In the genomic region with DNA sequence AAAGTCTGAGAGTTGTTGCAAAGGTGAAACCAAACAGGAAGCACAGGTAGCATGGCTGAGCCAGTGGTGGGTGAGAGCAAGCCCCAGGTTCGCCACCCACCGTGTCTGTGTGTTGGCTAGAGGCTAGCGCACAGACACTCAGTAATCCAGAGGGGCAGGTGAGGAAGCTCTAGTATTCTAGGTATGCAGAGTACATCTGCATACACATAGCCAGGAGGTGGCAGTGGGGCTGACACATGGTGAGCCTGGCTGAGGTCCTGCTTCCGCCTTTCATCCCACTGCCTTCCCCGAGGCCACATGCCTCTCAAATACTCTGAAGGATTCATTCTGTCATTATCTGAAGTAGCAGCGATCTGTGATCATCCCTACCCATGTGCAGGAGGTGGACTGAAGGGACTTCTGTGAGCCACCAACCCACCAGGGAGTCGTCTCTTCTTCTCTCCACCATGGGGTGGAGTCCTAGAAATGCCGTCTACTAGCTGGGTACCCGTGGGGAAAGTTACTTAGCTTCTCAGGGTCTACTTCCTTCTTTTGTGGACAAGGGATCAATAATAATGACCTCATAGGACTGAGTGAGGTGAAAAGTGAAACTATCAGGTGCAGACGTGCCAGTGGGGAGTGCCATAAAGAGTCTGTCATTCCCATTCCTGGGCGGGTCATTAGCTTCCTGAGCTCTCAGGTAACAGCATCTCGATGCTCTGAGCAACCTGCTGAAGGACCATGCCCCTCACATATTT, we compare ENCODE assay signal across 9 cellular contexts. TPM values are rescaled to one million over a fixed set of nuclear protein-coding genes. Genes with fewer than 3 reads are reported as not detected.
DNase-seq lines count a peak whose midpoint lies in the region; ATAC-seq and TF ChIP-seq lines count a peak whose summit lies in the region.
"Had no signal": no experiment of that assay in that cellular context is flagged by ENCODE, and none has a peak within 500 bp of the region (broad histone marks: within the 10 kb centered on the region; RNA-seq: fewer than 3 reads in every experiment).

No MANE protein-coding gene starts in this region.

- H3K4me3 ChIP-seq in NT2/D1 (ENCODE audit: insufficient read length, low read depth) (no peak overlapping the region), trophoblast cell (ENCODE audit: low read depth, low read length) (no peak overlapping the region), ovary (no peak overlapping the region)

- H2AK5ac ChIP-seq in trophoblast cell (ENCODE audit: low read length), result no peak overlapping the region

- H3K27ac Mint-ChIP-seq in T-helper 2 cell treated with Interferon-gamma antibody and Interleukin-4, amounts not matched to agents 5 μg/mL and 100 μg/mL, for 36 hours, result peak overlapping the region; percentile 72

- no peaks in the 10 kb centered on the region for H3K27me3 Mint-ChIP-seq in T-helper 2 cell treated with Interferon-gamma antibody and Interleukin-4, amounts not matched to agents 5 μg/mL and 100 μg/mL, for 36 hours (ENCODE audit: low read depth)

- H3K79me2 ChIP-seq in trophoblast cell (ENCODE audit: control insufficient read depth, insufficient read depth, low read length, poor library complexity), result no peaks in the 10 kb centered on the region

- peak overlapping the region; percentile 2 for H3K4me3 Mint-ChIP-seq in T-helper 2 cell treated with Interferon-gamma antibody and Interleukin-4, amounts not matched to agents 5 μg/mL and 100 μg/mL, for 36 hours

- DNase-seq in T-helper 2 cell treated with Interferon-gamma antibody and Interleukin-4, amounts not matched to agents 5 μg/mL and 100 μg/mL, for 36 hours (ENCODE audit: low spot score), result no peak
- DNase-seq in T-helper 2 cell (no peak), NT2/D1 (ENCODE audit: low read depth, low spot score) (peak; percentile 49), trophoblast cell (peak; percentile 93), kidney glomerular epithelial cell (lab: John Stamatoyannopoulos, UW) (no peak), ovary (no peak), AG20443 (ENCODE audit: low spot score) (no peak)
- DNase-seq: NCI-H1048 had no signal

- no peak overlapping the region for H3K4ac ChIP-seq in trophoblast cell (ENCODE audit: low read depth, low read length)

- H3K79me1 ChIP-seq in trophoblast cell (ENCODE audit: low read length), result no peaks in the 10 kb centered on the region

- no peak overlapping the region for H2BK5ac ChIP-seq in trophoblast cell (ENCODE audit: low read depth, low read length, poor library complexity)

- H3K4me1 ChIP-seq in NT2/D1 (ENCODE audit: insufficient read depth, insufficient read length) (peaks cover 9% of the 10 kb centered on the region), trophoblast cell (ENCODE audit: control insufficient read depth in 1 of 2, insufficient read depth in 2 of 2, low read length in 2 of 2) (peaks cover 10 to 18% of the 10 kb centered on the region in 2 experiments), ovary (ENCODE audit: insufficient read depth) (no peaks in the 10 kb centered on the region)

- intact Hi-C loops in ovary (cut with DNase I), result no loop called here

- no peak for TF ChIP-seq POLR2A in ovary (IDR thresholded peaks at IDR 0.05)

- no peak overlapping the region for H4K91ac ChIP-seq in trophoblast cell (ENCODE audit: low read depth, low read length)

- TF ChIP-seq CTCF in ovary (IDR thresholded peaks at IDR 0.05), result no peak

- no peak overlapping the region for H4K8ac ChIP-seq in trophoblast cell (ENCODE audit: low read depth, low read length)

- H3K14ac ChIP-seq in trophoblast cell (ENCODE audit: low read length), result no peak overlapping the region

- peak; percentile 76 for ATAC-seq in HG02678 (IDR thresholded peaks at IDR 0.05; ENCODE audit: unreplicated experiment)

- H3K9me3 ChIP-seq in NT2/D1 (ENCODE audit: insufficient read depth, low read length) (no peaks in the 10 kb centered on the region), trophoblast cell (ENCODE audit: insufficient read depth, low read depth, low read length) (peaks cover 5% of the 10 kb centered on the region), ovary (no peaks in the 10 kb centered on the region)

- no peak overlapping the region for H3K4me2 ChIP-seq in trophoblast cell (ENCODE audit: low read length)

- no peak overlapping the region for H2BK120ac ChIP-seq in trophoblast cell (ENCODE audit: insufficient read depth, low read length, poor library complexity)

- H3K36me3 ChIP-seq in NT2/D1 (ENCODE audit: insufficient read depth, insufficient read length, low read length) (peaks cover 36% of the 10 kb centered on the region), trophoblast cell (ENCODE audit: control insufficient read depth in 1 of 2, insufficient read depth in 2 of 2, low read length in 2 of 2) (peaks cover 28 to 37% of the 10 kb centered on the region in 2 experiments), ovary (no peaks in the 10 kb centered on the region)

- H2BK12ac ChIP-seq in trophoblast cell (ENCODE audit: low read length), result no peak overlapping the region

- H3K36me3 Mint-ChIP-seq in T-helper 2 cell treated with Interferon-gamma antibody and Interleukin-4, amounts not matched to agents 5 μg/mL and 100 μg/mL, for 36 hours (ENCODE audit: low read depth), result peaks cover 90% of the 10 kb centered on the region

- no peaks in the 10 kb centered on the region for H3K9me3 Mint-ChIP-seq in T-helper 2 cell treated with Interferon-gamma antibody and Interleukin-4, amounts not matched to agents 5 μg/mL and 100 μg/mL, for 36 hours

- H3K9ac ChIP-seq in NT2/D1 (ENCODE audit: insufficient read length, low read depth) (no peak overlapping the region), trophoblast cell (ENCODE audit: low read length) (no peak overlapping the region)

- no peak overlapping the region for H3K27ac ChIP-seq in trophoblast cell (ENCODE audit: low read depth, low read length)
- H3K27ac ChIP-seq in ovary, result no peak overlapping the region

- no peak overlapping the region for H3K18ac ChIP-seq in trophoblast cell (ENCODE audit: low read length)

- H2AFZ ChIP-seq in trophoblast cell (ENCODE audit: insufficient read depth, low read length, poor library complexity), result no peak overlapping the region

- WGBS in trophoblast cell (ENCODE audit: extremely low coverage, insufficient coverage, insufficient read length), result no CpG with 5 or more reads among the region's 12 CpGs
- 82 to 86% (median 86%) methylated on average over 12 of the region's 12 CpGs for WGBS in ovary, 3 donors

- peaks cover 64% of the 10 kb centered on the region for H3K4me1 Mint-ChIP-seq in T-helper 2 cell treated with Interferon-gamma antibody and Interleukin-4, amounts not matched to agents 5 μg/mL and 100 μg/mL, for 36 hours (ENCODE audit: low read depth)

- no peak overlapping the region for H3K23ac ChIP-seq in trophoblast cell (ENCODE audit: low read length)

- H4K12ac ChIP-seq in trophoblast cell (ENCODE audit: low read depth, low read length), result no peak overlapping the region

- H3K27me3 ChIP-seq in NT2/D1 (ENCODE audit: insufficient read depth, insufficient read length) (no peaks in the 10 kb centered on the region), trophoblast cell (ENCODE audit: insufficient read depth, low read length) (no peaks in the 10 kb centered on the region), ovary (no peaks in the 10 kb centered on the region)

- TF ChIP-seq EP300 in ovary (IDR thresholded peaks at IDR 0.05), result no peak

RNA-seq across cellular contexts. Expression of a gene that starts 36.0 kb away (rescaled TPM):
- polyA plus RNA-seq in trophoblast cell (2013), result 0.07 and 0.08 TPM in 2 replicates
- total RNA-seq in ovary, result 10 to 100 TPM in 5 of 7 donors, 1 to 10 TPM in 2; 6.8 to 29.0 (median 17.4) TPM
- polyA plus RNA-seq in ovary, result 10 to 100 TPM; 25.1 to 34.2 TPM

RNA-seq across cellular contexts. Expression of a gene that starts 58.3 kb away (rescaled TPM):
- 0.18 and 0.22 TPM in 2 replicates for polyA plus RNA-seq in trophoblast cell (2013)
- 10 to 100 TPM in 1 of 7 donors, 1 to 10 TPM in 4, under 1 TPM in 1, not detected in 1; 0.20 to 58.5 (median 2.1) TPM for total RNA-seq in ovary
- under 1 TPM; 0.05 to 0.45 TPM for polyA plus RNA-seq in ovary

Comparison
In these comparisons a context has a peak if more than half of its experiments do, and no peak if none do; other contexts are left out.
1. DNase-seq: peak in NT2/D1 (single experiment) and trophoblast cell (2 of 2); none in T-helper 2 cell treated with Interferon-gamma antibody and Interleukin-4, amounts not matched to agents 5 μg/mL and 100 μg/mL, for 36 hours (single experiment), T-helper 2 cell (0 of 5), kidney glomerular epithelial cell (single experiment), ovary (0 of 5) and AG20443 (single experiment).